Comparison of ENCODE assay signal across 1 cellular context in the genomic region with DNA sequence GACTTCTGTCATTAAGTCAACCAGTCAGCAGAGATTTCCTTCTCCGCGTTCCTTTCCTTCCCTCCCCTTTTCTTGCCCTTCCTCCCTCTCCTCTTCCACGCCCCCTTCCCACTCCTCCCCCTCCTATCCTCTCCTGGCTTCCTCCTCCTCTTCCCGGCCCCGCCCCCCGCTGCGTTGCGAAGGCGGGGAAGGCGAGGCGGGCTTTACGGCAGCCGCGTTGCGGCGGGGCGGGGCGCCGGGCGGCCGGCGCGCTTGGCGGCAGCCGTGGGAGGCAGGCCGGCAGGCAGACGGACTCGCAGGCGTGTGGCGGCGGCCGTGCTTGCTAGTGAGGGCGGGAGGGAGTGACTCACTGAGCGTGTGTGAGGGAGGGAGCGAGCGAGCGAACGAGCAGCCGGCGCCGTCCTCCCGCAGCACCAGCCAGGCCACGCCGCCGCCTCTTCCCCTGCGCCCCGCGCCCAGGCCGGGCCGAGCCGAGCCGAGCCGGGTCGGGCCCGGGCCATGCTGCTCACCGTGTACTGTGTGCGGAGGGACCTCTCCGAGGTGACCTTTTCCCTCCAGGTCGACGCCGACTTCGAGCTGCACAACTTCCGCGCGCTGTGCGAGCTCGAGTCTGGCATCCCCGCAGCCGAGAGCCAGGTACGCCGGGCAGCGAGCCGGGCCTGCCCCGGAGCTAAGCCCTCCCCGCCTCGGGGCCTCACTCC.
TF ChIP-seq lines count a peak whose summit lies in the region.

DDI2 (plus strand) TSS at position 286 of the 701 bp plus-strand sequence; CDS start at position 499, 213 bp downstream.

TF ChIP-seq in K562, 482 proteins besides CTCF, POLR2A, EP300 and RAD21 (continued from another document and continues in another):
- TF ChIP-seq, protein P1, sequence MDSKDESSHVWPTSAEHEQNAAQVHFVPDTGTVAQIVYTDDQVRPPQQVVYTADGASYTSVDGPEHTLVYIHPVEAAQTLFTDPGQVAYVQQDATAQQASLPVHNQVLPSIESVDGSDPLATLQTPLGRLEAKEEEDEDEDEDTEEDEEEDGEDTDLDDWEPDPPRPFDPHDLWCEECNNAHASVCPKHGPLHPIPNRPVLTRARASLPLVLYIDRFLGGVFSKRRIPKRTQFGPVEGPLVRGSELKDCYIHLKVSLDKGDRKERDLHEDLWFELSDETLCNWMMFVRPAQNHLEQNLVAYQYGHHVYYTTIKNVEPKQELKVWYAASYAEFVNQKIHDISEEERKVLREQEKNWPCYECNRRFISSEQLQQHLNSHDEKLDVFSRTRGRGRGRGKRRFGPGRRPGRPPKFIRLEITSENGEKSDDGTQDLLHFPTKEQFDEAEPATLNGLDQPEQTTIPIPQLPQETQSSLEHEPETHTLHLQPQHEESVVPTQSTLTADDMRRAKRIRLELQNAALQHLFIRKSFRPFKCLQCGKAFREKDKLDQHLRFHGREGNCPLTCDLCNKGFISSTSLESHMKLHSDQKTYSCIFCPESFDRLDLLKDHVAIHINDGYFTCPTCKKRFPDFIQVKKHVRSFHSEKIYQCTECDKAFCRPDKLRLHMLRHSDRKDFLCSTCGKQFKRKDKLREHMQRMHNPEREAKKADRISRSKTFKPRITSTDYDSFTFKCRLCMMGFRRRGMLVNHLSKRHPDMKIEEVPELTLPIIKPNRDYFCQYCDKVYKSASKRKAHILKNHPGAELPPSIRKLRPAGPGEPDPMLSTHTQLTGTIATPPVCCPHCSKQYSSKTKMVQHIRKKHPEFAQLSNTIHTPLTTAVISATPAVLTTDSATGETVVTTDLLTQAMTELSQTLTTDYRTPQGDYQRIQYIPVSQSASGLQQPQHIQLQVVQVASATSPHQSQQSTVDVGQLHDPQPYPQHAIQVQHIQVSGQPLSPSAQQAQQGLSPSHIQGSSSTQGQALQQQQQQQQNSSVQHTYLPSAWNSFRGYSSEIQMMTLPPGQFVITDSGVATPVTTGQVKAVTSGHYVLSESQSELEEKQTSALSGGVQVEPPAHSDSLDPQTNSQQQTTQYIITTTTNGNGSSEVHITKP (IDR thresholded peaks at IDR 0.05; ENCODE audit: partially characterized antibody), result no peak
- TF ChIP-seq ATF3 (IDR thresholded peaks at IDR 0.05) (0 out of 2 replicates have a peak, but pooled peaks have one; percentile 32), ATF3 (CRISPR knock-in tag; conservative IDR thresholded peaks at IDR 0.05) (peak; percentile 82), RBM22 (IDR thresholded peaks at IDR 0.05; ENCODE audit: low read depth, low read length, poor library complexity, severe bottlenecking) (peak; percentile 74), NR3C1 (CRISPR knock-in tag; IDR thresholded peaks at IDR 0.05) (no peak), MBD2 (IDR thresholded peaks at IDR 0.05; ENCODE audit: borderline replicate concordance, low read depth) (0 out of 2 replicates have a peak, but pooled peaks have one; percentile 21), ARID1B (IDR thresholded peaks at IDR 0.05) (peak; percentile 51; the same call in 1 of the 2 replicates), KDM5B (IDR thresholded peaks at IDR 0.05; ENCODE audit: insufficient replicate concordance, low read depth, low read length) (peak; percentile 69), L3MBTL2 (IDR thresholded peaks at IDR 0.05) (peak; percentile 80), GABPB1 (CRISPR knock-in tag; IDR thresholded peaks at IDR 0.05) (peak; percentile 62; the same call in 1 of the 2 replicates), GTF2A2 (tag; IDR thresholded peaks at IDR 0.05) (no peak), CCAR2 (IDR thresholded peaks at IDR 0.05; ENCODE audit: low read depth, low read length) (no peak), FIP1L1 (IDR thresholded peaks at IDR 0.05; ENCODE audit: low read depth, low read length, poor library complexity, severe bottlenecking) (peak; percentile 91), SIN3B (IDR thresholded peaks at IDR 0.05; ENCODE audit: low read depth) (peak; percentile 79), KDM1A (IDR thresholded peaks at IDR 0.05) (peak; percentile 92 to 93), CREB3 (tag; conservative IDR thresholded peaks at IDR 0.05; ENCODE audit: low read depth) (no peak), ZC3H11A (IDR thresholded peaks at IDR 0.05; ENCODE audit: low read depth, low read length) (no peak), RBFOX2 (IDR thresholded peaks at IDR 0.05; ENCODE audit: low read depth, low read length) (peak; percentile 98), HDAC3 (IDR thresholded peaks at IDR 0.05; ENCODE audit: borderline replicate concordance, partially characterized antibody) (no peak), ZNF263 (CRISPR knock-in tag; IDR thresholded peaks at IDR 0.05; ENCODE audit: borderline replicate concordance) (peak; percentile 94), HNRNPK (IDR thresholded peaks at IDR 0.05; ENCODE audit: low read depth, low read length, poor library complexity, severe bottlenecking) (peak; percentile 93), TBP (optimal IDR thresholded peaks at IDR 0.05; ENCODE audit: low read depth, low read length) (peak; percentile 92), NR2C2 (CRISPR knock-in tag; IDR thresholded peaks at IDR 0.05) (peak; percentile 62), NR2C2 (tag; IDR thresholded peaks at IDR 0.05) (peak; percentile 76; the same call in 1 of the 2 replicates), ETV5 (CRISPR knock-in tag; IDR thresholded peaks at IDR 0.05; ENCODE audit: low read depth) (0 out of 2 replicates have a peak, but pooled peaks have one; percentile 32), VEZF1 (CRISPR knock-in tag; IDR thresholded peaks at IDR 0.05) (peak; percentile 95), MLX (CRISPR knock-in tag; conservative IDR thresholded peaks at IDR 0.05) (0 out of 4 replicates have a peak, but pooled peaks of 1 of the 2 experiments have one; percentile 68), KAT7 (CRISPR knock-in tag; IDR thresholded peaks at IDR 0.05; ENCODE audit: borderline replicate concordance) (peak; percentile 90), NCOA2 (IDR thresholded peaks at IDR 0.05; ENCODE audit: partially characterized antibody in 2 of 2) (no peak), STAG1 (CRISPR knock-in tag; IDR thresholded peaks at IDR 0.05; ENCODE audit: borderline replicate concordance) (peak; percentile 42; the same call in 1 of the 2 replicates), ETV6 (IDR thresholded peaks at IDR 0.05; ENCODE audit: borderline replicate concordance in 1 of 2, low read depth in 2 of 2, low read length in 1 of 2) (no peak; a peak in 1 of 4 replicates), ETV6 (CRISPR knock-in tag; IDR thresholded peaks at IDR 0.05; ENCODE audit: borderline replicate concordance) (no peak), E2F3 (CRISPR knock-in tag; IDR thresholded peaks at IDR 0.05) (peak; percentile 37; the same call in 1 of the 2 replicates), ZNF354B (CRISPR knock-in tag; IDR thresholded peaks at IDR 0.05) (no peak), MEF2A (IDR thresholded peaks at IDR 0.05; ENCODE audit: control insufficient read depth, low read depth, low read length) (no peak), IFI16 (CRISPR knock-in tag; IDR thresholded peaks at IDR 0.05) (no peak), MTA2 (IDR thresholded peaks at IDR 0.05; ENCODE audit: low read depth) (no peak), RCOR1 (IDR thresholded peaks at IDR 0.05; ENCODE audit: borderline replicate concordance in 1 of 2, low read depth in 2 of 2, low read length in 2 of 2) (peak; percentile 13 to 49; a peak in 2 of 4 replicates), ZFX (CRISPR knock-in tag; IDR thresholded peaks at IDR 0.05) (peak; percentile 84), SRSF9 (IDR thresholded peaks at IDR 0.05; ENCODE audit: borderline replicate concordance, low read depth, low read length) (no peak), SMAD4 (CRISPR knock-in tag; conservative IDR thresholded peaks at IDR 0.05) (peak; percentile 96), EP400 (IDR thresholded peaks at IDR 0.05) (peak; percentile 47; the same call in 1 of the 2 replicates), HDAC2 (IDR thresholded peaks at IDR 0.05) (peak; percentile 90; the same call in 1 of the 2 replicates), MNT (conservative IDR thresholded peaks at IDR 0.05) (peak in 1 of 2 experiments; percentile 52; a peak in 2 of 4 replicates), YY1 (IDR thresholded peaks at IDR 0.05; ENCODE audit: borderline replicate concordance in 1 of 3, control insufficient read depth in 1 of 3, extremely low read depth in 1 of 3, insufficient read depth in 3 of 3, insufficient read length in 1 of 3, insufficient replicate concordance in 2 of 3, low read depth in 1 of 3, low read length in 2 of 3) (peak in 2 of 3 experiments; percentile 72 to 73), CXXC5 (CRISPR knock-in tag; IDR thresholded peaks at IDR 0.05) (peak; percentile 99), ZMIZ1 (IDR thresholded peaks at IDR 0.05; ENCODE audit: low read depth in 2 of 2, low read length in 2 of 2) (0 out of 4 replicates have a peak, but pooled peaks of 1 of the 2 experiments have one; percentile 29)
- TF ChIP-seq, protein P2, sequence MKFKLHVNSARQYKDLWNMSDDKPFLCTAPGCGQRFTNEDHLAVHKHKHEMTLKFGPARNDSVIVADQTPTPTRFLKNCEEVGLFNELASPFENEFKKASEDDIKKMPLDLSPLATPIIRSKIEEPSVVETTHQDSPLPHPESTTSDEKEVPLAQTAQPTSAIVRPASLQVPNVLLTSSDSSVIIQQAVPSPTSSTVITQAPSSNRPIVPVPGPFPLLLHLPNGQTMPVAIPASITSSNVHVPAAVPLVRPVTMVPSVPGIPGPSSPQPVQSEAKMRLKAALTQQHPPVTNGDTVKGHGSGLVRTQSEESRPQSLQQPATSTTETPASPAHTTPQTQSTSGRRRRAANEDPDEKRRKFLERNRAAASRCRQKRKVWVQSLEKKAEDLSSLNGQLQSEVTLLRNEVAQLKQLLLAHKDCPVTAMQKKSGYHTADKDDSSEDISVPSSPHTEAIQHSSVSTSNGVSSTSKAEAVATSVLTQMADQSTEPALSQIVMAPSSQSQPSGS (CRISPR knock-in tag; IDR thresholded peaks at IDR 0.05), result peak; percentile 61; the same call in 1 of the 2 replicates
